In genomic region chr10:44878704-44879530, GRCh38 we compare ENCODE assay signal across 1 cellular context.
TF ChIP-seq lines count a peak whose summit lies in the region.

No MANE protein-coding gene starts in this region.

TF ChIP-seq in HepG2, 621 proteins besides CTCF, POLR2A, EP300 and RAD21 (continued from another document):
- 0 out of 2 replicates have a peak, but pooled peaks have one; percentile 24 for TF ChIP-seq UBTF (CRISPR knock-in tag; IDR thresholded peaks at IDR 0.05)
- TF ChIP-seq TEAD3 (CRISPR knock-in tag; optimal IDR thresholded peaks at IDR 0.05; ENCODE audit: borderline replicate concordance) = peak; percentile 12
- TF ChIP-seq ZBTB14 (CRISPR knock-in tag; IDR thresholded peaks at IDR 0.05) = no peak
- peak; percentile 77 for TF ChIP-seq ZNF12 (CRISPR knock-in tag; IDR thresholded peaks at IDR 0.05)
- TF ChIP-seq THAP9 (CRISPR knock-in tag; IDR thresholded peaks at IDR 0.05; ENCODE audit: borderline replicate concordance) = peak; percentile 26; the same call in 1 of the 2 replicates
- TF ChIP-seq ZNF296 (CRISPR knock-in tag; conservative IDR thresholded peaks at IDR 0.05) = no peak
- TF ChIP-seq FIP1L1 (IDR thresholded peaks at IDR 0.05; ENCODE audit: borderline replicate concordance, insufficient read depth, low read depth, low read length) = no peak
- no peak for TF ChIP-seq ZNF512 (CRISPR knock-in tag; IDR thresholded peaks at IDR 0.05)
- TF ChIP-seq ZNF652 (CRISPR knock-in tag; IDR thresholded peaks at IDR 0.05; ENCODE audit: borderline replicate concordance, low read depth) = peak; percentile 84
- no peak for TF ChIP-seq ZHX1 (CRISPR knock-in tag; IDR thresholded peaks at IDR 0.05; ENCODE audit: low read depth)
- TF ChIP-seq PRDM10 (CRISPR knock-in tag; IDR thresholded peaks at IDR 0.05; ENCODE audit: low read depth) = peak; percentile 45; the same call in 1 of the 2 replicates
- no peak for TF ChIP-seq IKZF5 (CRISPR knock-in tag; IDR thresholded peaks at IDR 0.05)
- TF ChIP-seq ZFYVE20 (CRISPR knock-in tag; IDR thresholded peaks at IDR 0.05; ENCODE audit: borderline replicate concordance, low read depth) = no peak
- TF ChIP-seq MAZ (IDR thresholded peaks at IDR 0.05; ENCODE audit: borderline replicate concordance, low read depth, low read length) = no peak
- 0 out of 2 replicates have a peak, but pooled peaks have one; percentile 19 for TF ChIP-seq MAZ (CRISPR knock-in tag; IDR thresholded peaks at IDR 0.05; ENCODE audit: low read depth)
- TF ChIP-seq ZBTB25 (CRISPR knock-in tag; IDR thresholded peaks at IDR 0.05) = no peak
- no peak for TF ChIP-seq NFE2L1 (CRISPR knock-in tag; IDR thresholded peaks at IDR 0.05; ENCODE audit: borderline replicate concordance)
- TF ChIP-seq TSC22D2 (CRISPR knock-in tag; IDR thresholded peaks at IDR 0.05; ENCODE audit: borderline replicate concordance) = no peak
- peak; percentile 79; the same call in 1 of the 2 replicates for TF ChIP-seq RBAK (CRISPR knock-in tag; IDR thresholded peaks at IDR 0.05)
- TF ChIP-seq ZNF674 (CRISPR knock-in tag; IDR thresholded peaks at IDR 0.05; ENCODE audit: low read depth) = no peak
- no peak for TF ChIP-seq ZMYM2 (CRISPR knock-in tag; IDR thresholded peaks at IDR 0.05)
- no peak for TF ChIP-seq ARHGAP35 (CRISPR knock-in tag; IDR thresholded peaks at IDR 0.05; ENCODE audit: borderline replicate concordance)
- TF ChIP-seq E2F2 (CRISPR knock-in tag; IDR thresholded peaks at IDR 0.05; ENCODE audit: borderline replicate concordance) = no peak
- no peak for TF ChIP-seq ZFP90 (CRISPR knock-in tag; IDR thresholded peaks at IDR 0.05; ENCODE audit: borderline replicate concordance)
- TF ChIP-seq RNF2 (conservative IDR thresholded peaks at IDR 0.05; ENCODE audit: low read depth) = no peak
- TF ChIP-seq AGO2 (optimal IDR thresholded peaks at IDR 0.05; ENCODE audit: low read depth, low read length) = no peak
- TF ChIP-seq ZNF782 (CRISPR knock-in tag; IDR thresholded peaks at IDR 0.05; ENCODE audit: borderline replicate concordance) = 0 out of 2 replicates have a peak, but pooled peaks have one; percentile 35
- TF ChIP-seq PAF1 (CRISPR knock-in tag; IDR thresholded peaks at IDR 0.05) = no peak
- peak; percentile 59; the same call in 1 of the 2 replicates for TF ChIP-seq ZNF761 (CRISPR knock-in tag; conservative IDR thresholded peaks at IDR 0.05)
- TF ChIP-seq ZNF576 (CRISPR knock-in tag; IDR thresholded peaks at IDR 0.05) = no peak
- TF ChIP-seq FOXC1 (CRISPR knock-in tag; IDR thresholded peaks at IDR 0.05; ENCODE audit: borderline replicate concordance) = no peak
- no peak for TF ChIP-seq MEIS1 (CRISPR knock-in tag; IDR thresholded peaks at IDR 0.05; ENCODE audit: borderline replicate concordance)
- 0 out of 2 replicates have a peak, but pooled peaks have one; percentile 24 for TF ChIP-seq GABPB1 (CRISPR knock-in tag; IDR thresholded peaks at IDR 0.05)
- peak; percentile 29; the same call in 1 of the 2 replicates for TF ChIP-seq PATZ1 (CRISPR knock-in tag; IDR thresholded peaks at IDR 0.05)
- TF ChIP-seq ZNF724P (CRISPR knock-in tag; IDR thresholded peaks at IDR 0.05; ENCODE audit: borderline replicate concordance) = 0 out of 2 replicates have a peak, but pooled peaks have one; percentile 20
